ENCODE assay signal across 8 cellular contexts in the genomic region with DNA sequence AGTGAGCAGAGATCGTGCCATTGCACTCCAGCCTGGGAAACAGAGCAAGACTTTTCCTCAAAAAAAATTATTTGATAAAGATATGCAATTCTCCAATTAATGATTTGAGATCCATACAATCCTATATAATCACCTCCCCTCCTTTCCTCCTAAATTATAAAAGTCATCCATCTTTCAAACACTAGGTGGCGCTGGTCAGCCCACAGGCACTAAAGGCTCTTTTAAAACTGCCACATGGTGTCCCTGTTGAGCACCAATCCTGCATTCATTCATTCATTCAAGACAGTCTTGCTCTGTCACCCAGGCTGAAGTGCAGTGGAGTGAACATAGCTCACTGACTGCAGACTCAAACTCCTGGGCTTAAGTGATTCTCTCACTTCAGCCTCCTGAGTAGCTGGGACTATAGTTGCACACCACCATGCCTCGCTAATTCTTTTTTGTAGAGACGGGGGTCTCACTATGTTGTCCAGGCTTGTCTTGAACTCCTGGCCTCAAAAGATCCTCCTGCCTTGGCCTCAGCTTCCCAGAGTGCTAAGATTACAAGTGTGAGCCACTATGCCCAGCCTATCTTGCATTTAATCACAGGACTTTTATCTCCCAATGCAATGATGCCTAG. TPM values are rescaled to one million over a fixed set of nuclear protein-coding genes. Genes with fewer than 3 reads are reported as not detected.
A peak's percentile ranks its signal among the peaks of the same experiment; 100 is the strongest.
DNase-seq lines count a peak whose midpoint lies in the region; ATAC-seq and TF ChIP-seq lines count a peak whose summit lies in the region.

No MANE protein-coding gene starts in this region.

- peak; percentile 50 for DNase-seq in Caki2 (ENCODE audit: low read depth)
- peak; percentile 81 for DNase-seq in HuH-7 (ENCODE audit: low spot score)
- DNase-seq in SK-N-SH, result peak; percentile 64
- DNase-seq in central memory CD4-positive, alpha-beta T cell, result peak; percentile 61
- no peak for DNase-seq in lower lobe of right lung
- no peak for DNase-seq in upper lobe of right lung
- DNase-seq in ecto neural progenitor cell (ENCODE audit: low spot score), result no peak

- H3K4me2 ChIP-seq in SK-N-SH, result no peak overlapping the region

- TF ChIP-seq RAD21 in SK-N-SH (IDR thresholded peaks at IDR 0.05; ENCODE audit: low read length), result peak; percentile 42; the same call in 1 of the 2 replicates

- H3K4me1 ChIP-seq in SK-N-SH (ENCODE audit: control insufficient read depth in 1 of 2, insufficient read depth in 2 of 2, low read depth in 1 of 2, low read length in 1 of 2) (no peaks in the 10 kb centered on the region), lower lobe of right lung (no peaks in the 10 kb centered on the region), upper lobe of right lung (no peaks in the 10 kb centered on the region)

- no peaks in the 10 kb centered on the region; the same call in 1 of the 2 replicates for H3K27me3 ChIP-seq in SK-N-SH (ENCODE audit: insufficient read depth)
- peaks cover 3% of the 10 kb centered on the region for H3K27me3 ChIP-seq in lower lobe of right lung (ENCODE audit: low read depth)
- no peaks in the 10 kb centered on the region for H3K27me3 ChIP-seq in upper lobe of right lung

- H3K9me3 ChIP-seq in SK-N-SH, result no peaks in the 10 kb centered on the region
- H3K9me3 ChIP-seq in lower lobe of right lung, result no peaks in the 10 kb centered on the region
- no peaks in the 10 kb centered on the region for H3K9me3 ChIP-seq in upper lobe of right lung

- WGBS in SK-N-SH (ENCODE audit: low lambda C conversion rate), result 50% methylated on average over 4 of the region's 4 CpGs

- H3K36me3 ChIP-seq in SK-N-SH (replicated peaks in 1 of 2; ENCODE audit: control insufficient read depth in 1 of 2, insufficient read depth in 2 of 2, low read length in 1 of 2), result no peaks in the 10 kb centered on the region
- no peaks in the 10 kb centered on the region for H3K36me3 ChIP-seq in lower lobe of right lung
- H3K36me3 ChIP-seq in upper lobe of right lung, result no peaks in the 10 kb centered on the region

- H3K9me2 ChIP-seq in SK-N-SH, result no peaks in the 10 kb centered on the region

- H3K4me3 ChIP-seq in SK-N-SH (ENCODE audit: low read depth in 2 of 2, low read length in 1 of 2) (peak overlapping the region in 1 of 2 experiments; percentile 57; a peak in 1 of 4 replicates), lower lobe of right lung (no peak overlapping the region), upper lobe of right lung (no peak overlapping the region)

- CTCF ChIA-PET in SK-N-SH (lab: Yijun Ruan, JAX), result interaction anchor here (0.6 to 7.8 kb wide), 13 partner anchors 8 to 829 kb away, joined by 3 to 53 read pairs (median 4); no protein-coding TSS in a partner anchor

- TF ChIP-seq CTCF in SK-N-SH (IDR thresholded peaks at IDR 0.05) (peak; percentile 90), lower lobe of right lung (IDR thresholded peaks at IDR 0.05) (peak; percentile 81), upper lobe of right lung (IDR thresholded peaks at IDR 0.05) (peak; percentile 81)

- POLR2A ChIA-PET in SK-N-SH (lab: Yijun Ruan, JAX), result no interaction called here

- no peaks in the 10 kb centered on the region for H3K79me2 ChIP-seq in SK-N-SH (ENCODE audit: insufficient read depth)

- in situ Hi-C loops in Caki2 (cut with HindIII; ENCODE audit: low pct_unique_long_range_greater_than_20kb, low sequenced_read_pairs), result no loop called here

- H4K20me1 ChIP-seq in SK-N-SH (ENCODE audit: insufficient read depth), result no peaks in the 10 kb centered on the region

- H3F3A ChIP-seq in SK-N-SH (replicated peaks; ENCODE audit: insufficient read depth), result no peaks in the 10 kb centered on the region

- peak; percentile 74 for ATAC-seq in GM19035 (IDR thresholded peaks at IDR 0.05; ENCODE audit: unreplicated experiment)
- peak; percentile 34 to 79 for ATAC-seq in lower lobe of right lung
- peak; percentile 77 for ATAC-seq in upper lobe of right lung

- H3K27ac ChIP-seq in SK-N-SH (ENCODE audit: low read depth in 2 of 2, low read length in 1 of 2) (no peak overlapping the region), lower lobe of right lung (no peak overlapping the region), upper lobe of right lung (no peak overlapping the region)

- H3K9ac ChIP-seq in SK-N-SH, result no peak overlapping the region

- intact Hi-C loops in lower lobe of right lung (cut with DNase I), result no loop called here
- intact Hi-C loops in upper lobe of right lung (cut with DNase I), result no loop called here

- H2AFZ ChIP-seq in SK-N-SH (ENCODE audit: low read depth), result no peak overlapping the region

- no peak for TF ChIP-seq EP300 in SK-N-SH (IDR thresholded peaks at IDR 0.05; ENCODE audit: borderline replicate concordance in 1 of 2, low read depth in 1 of 2, low read length in 1 of 2)

TF ChIP-seq in SK-N-SH, 30 proteins besides CTCF, POLR2A, EP300 and RAD21:
- peak; percentile 52 for TF ChIP-seq SMC3 (IDR thresholded peaks at IDR 0.05; ENCODE audit: low read depth, low read length)
- no peak for TF ChIP-seq IRF3 (IDR thresholded peaks at IDR 0.05; ENCODE audit: low read depth, low read length)
- TF ChIP-seq MXI1 (IDR thresholded peaks at IDR 0.05; ENCODE audit: low read depth, low read length), result no peak

RNA-seq across cellular contexts. Expression of gene SLC2A12, which starts 58.7 kb away (rescaled TPM):
- total RNA-seq in Caki2 (2014; rRNA removed; shearing (Covaris generic); ENCODE audit: low replicate concordance), result 5.8 and 11.8 TPM in 2 replicates
- 0.61 and 0.80 TPM in 2 replicates for polyA plus RNA-seq in SK-N-SH (2012; rRNA removed)
- polyA plus RNA-seq in SK-N-SH (2012; cell fraction: cytosol; rRNA removed), result 0.64 and 0.77 TPM in 2 replicates
- 0.25 and 0.67 TPM in 2 replicates for polyA plus RNA-seq in SK-N-SH (2012; cell fraction: nucleus; rRNA removed)
- total RNA-seq in lower lobe of right lung (6.6 TPM), upper lobe of right lung (4.3 TPM)

Comparison
In these comparisons a context has a peak if more than half of its experiments do, and no peak if none do; other contexts are left out.
1. DNase-seq: peak in Caki2 (single experiment), HuH-7 (single experiment), SK-N-SH (single experiment) and central memory CD4-positive, alpha-beta T cell (single experiment); none in lower lobe of right lung (single experiment), upper lobe of right lung (single experiment) and ecto neural progenitor cell (single experiment).
2. Peak in every context shown above with its lines, with median percentiles within 50 percentile points of each other: ATAC-seq and CTCF ChIP-seq.